10 cellular contexts compared by ENCODE assay signal in genomic region chr19:1445932-1446712, GRCh38. TPM values are rescaled to one million over a fixed set of nuclear protein-coding genes. Genes with fewer than 3 reads are reported as not detected.
DNase-seq lines count a peak whose midpoint lies in the region; ATAC-seq, FAIRE-seq and TF ChIP-seq lines count a peak whose summit lies in the region.
"Had no signal": no experiment of that assay in that cellular context is flagged by ENCODE, and none has a peak within 500 bp of the region (broad histone marks: within the 10 kb centered on the region; RNA-seq: fewer than 3 reads in every experiment).

No MANE protein-coding gene starts in this region.

- no peak overlapping the region for H3K18ac ChIP-seq in H9 (ENCODE audit: insufficient read length, low read depth, low read length)

- peak overlapping the region in 1 of 2 experiments; percentile 80; a peak in 2 of 5 replicates for H3K4me3 Mint-ChIP-seq in H9

- no peak overlapping the region for H2BK15ac ChIP-seq in H9 (ENCODE audit: low read depth, low read length)

- H3K23ac ChIP-seq in H9 (ENCODE audit: insufficient read length, low read depth, low read length), result no peak overlapping the region

- H3K79me2 ChIP-seq in H9 (ENCODE audit: insufficient read depth, low read length) (no peaks in the 10 kb centered on the region), smooth muscle cell (ENCODE audit: low read depth) (peaks cover 7% of the 10 kb centered on the region)

- no peak overlapping the region for H3K4ac ChIP-seq in H9 (ENCODE audit: low read depth, low read length)

- no peaks in the 10 kb centered on the region; a peak in 1 of 5 replicates for H3K9me3 Mint-ChIP-seq in H9

- H3K4me2 ChIP-seq in H9 (ENCODE audit: insufficient read depth, insufficient read length, low read length) (peak overlapping the region; percentile 7), smooth muscle cell (peak overlapping the region; percentile 86)

- no peaks in the 10 kb centered on the region for H3K79me1 ChIP-seq in H9 (ENCODE audit: insufficient read depth, low read depth, low read length, poor library complexity, severe bottlenecking)

- no peak overlapping the region for H2BK12ac ChIP-seq in H9 (ENCODE audit: insufficient read length, low read depth, low read length)

- ATAC-seq in HG02885 (IDR thresholded peaks at IDR 0.05; ENCODE audit: poor library complexity, unreplicated experiment), result no peak
- ATAC-seq in GM19467 (IDR thresholded peaks at IDR 0.05; ENCODE audit: unreplicated experiment), result no peak
- no peak for ATAC-seq in GM18511 (IDR thresholded peaks at IDR 0.05; ENCODE audit: unreplicated experiment)

- H3K27ac Mint-ChIP-seq in H9, result no peak overlapping the region

- H3K4me3 ChIP-seq in Peyer's patch (peak overlapping the region in 3 of 4 donors; percentile 48 to 51 (median 49)), smooth muscle cell (peak overlapping the region; percentile 52)

- H3K4me1 ChIP-seq in H9 (ENCODE audit: insufficient read depth, low read length) (no peaks in the 10 kb centered on the region), Peyer's patch (peaks cover 0 to 33% (median 16%) of the 10 kb centered on the region in 4 donors), smooth muscle cell (ENCODE audit: low read depth) (peaks cover 8% of the 10 kb centered on the region)

- H4K5ac ChIP-seq in H9 (ENCODE audit: insufficient read length, low read depth, low read length), result no peak overlapping the region

- H2BK5ac ChIP-seq in H9 (ENCODE audit: insufficient read length, low read length), result no peak overlapping the region

- no peak overlapping the region for H2BK20ac ChIP-seq in H9 (ENCODE audit: low read depth, low read length, poor library complexity, severe bottlenecking)

- no peak overlapping the region for H2BK120ac ChIP-seq in H9 (ENCODE audit: low read depth, low read length, poor library complexity, severe bottlenecking)

- TF ChIP-seq CTCF in H9 (conservative IDR thresholded peaks at IDR 0.05), result no peak
- TF ChIP-seq CTCF in Peyer's patch (IDR thresholded peaks at IDR 0.05), result no peak
- no peak for TF ChIP-seq CTCF in smooth muscle cell (IDR thresholded peaks at IDR 0.05; ENCODE audit: borderline replicate concordance, insufficient read depth, poor library complexity, severe bottlenecking)

- H2AK5ac ChIP-seq in H9 (ENCODE audit: insufficient read length, low read length), result no peak overlapping the region

- peaks cover 0 to 15% (median 0%) of the 10 kb centered on the region in 3 donors for H3K36me3 ChIP-seq in Peyer's patch
- H3K36me3 ChIP-seq in smooth muscle cell (ENCODE audit: low read depth), result no peaks in the 10 kb centered on the region

- no peak overlapping the region for H4K8ac ChIP-seq in H9 (replicated peaks; ENCODE audit: insufficient read length, low read depth, low read length)

- peaks cover 60% of the 10 kb centered on the region for H3K27me3 Mint-ChIP-seq in H9 (ENCODE audit: low read depth)

- H3K9me3 ChIP-seq in H9 (ENCODE audit: control insufficient read depth, low read depth, low read length) (no peaks in the 10 kb centered on the region), Peyer's patch (no peaks in the 10 kb centered on the region), smooth muscle cell (replicated peaks; ENCODE audit: low read depth) (no peaks in the 10 kb centered on the region)

- H4K20me1 ChIP-seq in H9 (ENCODE audit: control insufficient read depth, insufficient read depth, insufficient read length) (no peaks in the 10 kb centered on the region), smooth muscle cell (ENCODE audit: low read depth) (peaks cover 61% of the 10 kb centered on the region)

- H3K27ac ChIP-seq in H9 (ENCODE audit: insufficient read length, low read depth, low read length) (no peak overlapping the region), Peyer's patch (no peak overlapping the region), smooth muscle cell (ENCODE audit: low read depth) (no peak overlapping the region)

- H3K14ac ChIP-seq in H9 (ENCODE audit: insufficient read depth, low read length), result no peak overlapping the region

- WGBS in H9 (ENCODE audit: extremely low coverage, insufficient read length, low lambda C conversion rate), result no CpG with 5 or more reads among the region's 99 CpGs
- 7% methylated on average over 35 of the region's 99 CpGs for WGBS in smooth muscle cell (ENCODE audit: low lambda C conversion rate)

- no peak overlapping the region for H2AFZ ChIP-seq in H9 (ENCODE audit: low read length)
- no peak overlapping the region for H2AFZ ChIP-seq in smooth muscle cell (ENCODE audit: low read depth)

- H3K4me1 Mint-ChIP-seq in H9, result peaks cover 10 to 24% of the 10 kb centered on the region in 2 experiments

- DNase-seq in H9 (no peak), Peyer's patch (no peak), frontal cortex (ENCODE audit: low spot score in 2 of 2) (peak; percentile 83 to 84), smooth muscle cell (lab: John Stamatoyannopoulos, UW; ENCODE audit: unreplicated experiment) (no peak), foreskin melanocyte (no peak)
- DNase-seq: activated CD4-positive, alpha-beta T cell treated with anti-CD3 and anti-CD28 coated beads, Interleukin-2, amount 50 U/mL, for 4 hours; left colon had no signal

- TF ChIP-seq POLR2A in Peyer's patch (IDR thresholded peaks at IDR 0.05), result no peak

- no peak overlapping the region for H3K56ac ChIP-seq in H9 (ENCODE audit: insufficient read length, low read depth, low read length)

- H3K27me3 ChIP-seq in H9 (ENCODE audit: insufficient read depth, low read length), result peaks cover 24% of the 10 kb centered on the region; the same call in 1 of the 2 replicates
- peaks cover 3 to 49% of the 10 kb centered on the region in 2 donors for H3K27me3 ChIP-seq in Peyer's patch
- H3K27me3 ChIP-seq in smooth muscle cell (ENCODE audit: low read depth), result peaks cover 55% of the 10 kb centered on the region

- no peak overlapping the region for H4K91ac ChIP-seq in H9 (ENCODE audit: insufficient read length, low read depth, low read length)

- H3K36me3 Mint-ChIP-seq in H9 (ENCODE audit: insufficient read depth in 1 of 3, low read depth in 3 of 3), result peaks cover 11 to 22% (median 18%) of the 10 kb centered on the region in 3 experiments

- H3F3A ChIP-seq in smooth muscle cell (ENCODE audit: low read depth), result peaks cover 18% of the 10 kb centered on the region

- H3K9ac ChIP-seq in H9 (ENCODE audit: extremely low read depth, insufficient read length, low read length) (no peak overlapping the region), smooth muscle cell (ENCODE audit: low read depth) (no peak overlapping the region)

- no peak overlapping the region for H3T11ph ChIP-seq in H9 (ENCODE audit: low read length)

- peaks cover 4% of the 10 kb centered on the region for H3K23me2 ChIP-seq in H9 (ENCODE audit: insufficient read length, low read depth, low read length, poor library complexity, severe bottlenecking)

- no peak for FAIRE-seq in frontal cortex (lab: Jason Lieb, UNC)

RNA-seq across cellular contexts. Expression of gene APC2, which starts 3.8 kb away (rescaled TPM):
- total RNA-seq in H9 (2021), result 0.68 and 2.0 TPM in 2 replicates
- total RNA-seq in Peyer's patch, result under 1 TPM in 3 of 4 donors, not detected in 1; 0.18 to 0.76 (median 0.27) TPM
- total RNA-seq in frontal cortex, result 116 TPM
- 0.09 and 0.18 TPM in 2 replicates for total RNA-seq in smooth muscle cell
- polyA plus RNA-seq in smooth muscle cell, result 0.30 and 1.0 TPM in 2 replicates

RNA-seq across cellular contexts. Expression of gene RPS15, which starts 7.9 kb away (rescaled TPM):
- total RNA-seq in H9 (2021) (1,628 and 1,677 TPM in 2 replicates), Peyer's patch (1,000 to 10,000 TPM; 1,044 to 1,915 (median 1,354) TPM), frontal cortex (276 TPM), smooth muscle cell (2,033 and 2,744 TPM in 2 replicates)
- polyA plus RNA-seq in smooth muscle cell, result 1,180 and 1,250 TPM in 2 replicates

RNA-seq across cellular contexts. Expression of gene C19orf25, which starts 32.9 kb away (rescaled TPM):
- 30.3 and 36.8 TPM in 2 replicates for total RNA-seq in H9 (2021)
- total RNA-seq in Peyer's patch, result 10 to 100 TPM; 35.5 to 68.5 (median 61.9) TPM
- 17.9 TPM for total RNA-seq in frontal cortex
- 10.0 and 15.2 TPM in 2 replicates for total RNA-seq in smooth muscle cell
- polyA plus RNA-seq in smooth muscle cell, result 27.9 and 42.2 TPM in 2 replicates

RNA-seq across cellular contexts. Expression of gene DAZAP1, which starts 38.7 kb away (rescaled TPM):
- total RNA-seq in H9 (2021) (255 and 265 TPM in 2 replicates), Peyer's patch (10 to 100 TPM; 37.5 to 90.9 (median 58.2) TPM), frontal cortex (43.6 TPM), smooth muscle cell (33.7 and 41.7 TPM in 2 replicates)
- 35.5 and 37.0 TPM in 2 replicates for polyA plus RNA-seq in smooth muscle cell

RNA-seq across cellular contexts. Expression of gene PCSK4, which starts 44.0 kb away (rescaled TPM):
- total RNA-seq in H9 (2021) (5.8 and 9.1 TPM in 2 replicates), Peyer's patch (10 to 100 TPM in 3 of 4 donors, 1 to 10 TPM in 1; 7.7 to 14.6 (median 12.1) TPM), frontal cortex (3.7 TPM), smooth muscle cell (1.4 and 1.7 TPM in 2 replicates)
- 8.7 and 14.4 TPM in 2 replicates for polyA plus RNA-seq in smooth muscle cell

Comparison
In these comparisons a context has a peak if more than half of its experiments do, and no peak if none do; other contexts are left out.
1. DNase-seq: peak in frontal cortex (2 of 2); none in H9 (single experiment), Peyer's patch (0 of 3), smooth muscle cell (single experiment) and foreskin melanocyte (single experiment).
2. RNA of gene APC2, which starts 3.8 kb away (total RNA-seq): 116 TPM in frontal cortex (single experiment); 0.68 to 2.0 TPM in H9, 0.18 to 0.76 TPM in Peyer's patch and 0.09 to 0.18 TPM in smooth muscle cell; every median in the first group is over 10 times any median in the second.